Comparison of ENCODE assay signal across 20 cellular contexts in the genomic region with DNA sequence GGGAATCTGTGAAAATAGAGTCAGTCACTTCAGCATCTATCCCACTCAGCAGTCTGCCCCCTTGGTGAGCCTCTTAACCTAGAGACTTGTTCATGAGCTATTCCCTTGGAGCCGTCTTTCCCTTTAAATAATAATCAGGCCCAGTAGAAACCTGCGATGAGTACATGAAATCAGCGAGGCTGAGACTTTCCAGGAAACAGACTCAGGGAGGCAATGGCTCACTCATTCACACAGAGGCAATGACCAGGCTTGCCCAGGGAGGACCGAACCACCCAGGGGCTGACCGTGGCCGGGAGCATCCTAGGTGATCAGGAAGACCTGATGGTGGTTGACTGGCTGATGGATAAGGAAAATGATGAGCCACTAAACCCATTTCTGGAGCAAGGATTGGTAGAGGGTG.
DNase-seq lines count a peak whose midpoint lies in the region; ATAC-seq, FAIRE-seq and TF ChIP-seq lines count a peak whose summit lies in the region.
"Had no signal": no experiment of that assay in that cellular context is flagged by ENCODE, and none has a peak within 500 bp of the region (broad histone marks: within the 10 kb centered on the region; RNA-seq: fewer than 3 reads in every experiment).

No MANE protein-coding gene starts in this region.

- TF ChIP-seq POLR2A in H1 (IDR thresholded peaks at IDR 0.05; ENCODE audit: control extremely low read depth in 1 of 2, low read depth in 2 of 2, low read length in 2 of 2): no peak

- no peak overlapping the region for H4K5ac ChIP-seq in H1 (ENCODE audit: insufficient read length, low read depth, low read length)

- POLR2A ChIA-PET in H1 (lab: Charles Lee; ENCODE audit: partially characterized antibody): no interaction called here

- H2BK20ac ChIP-seq in H1 (ENCODE audit: low read length): no peak overlapping the region

- no peak overlapping the region for H2AK5ac ChIP-seq in H1 (ENCODE audit: low read depth, low read length)

- no peak overlapping the region for H2BK12ac ChIP-seq in H1 (ENCODE audit: low read depth, low read length)

- H2BK5ac ChIP-seq in H1 (ENCODE audit: low read depth, low read length): no peak overlapping the region

- no peak overlapping the region for H2BK120ac ChIP-seq in H1 (replicated peaks; ENCODE audit: low read depth, low read length)

- H3K23me2 ChIP-seq in H1 (ENCODE audit: low read depth, low read length): no peaks in the 10 kb centered on the region

- H4K20me1 ChIP-seq in H1 (replicated peaks in 1 of 2; ENCODE audit: control insufficient read depth in 1 of 2, insufficient read depth in 2 of 2, low read length in 2 of 2): no peaks in the 10 kb centered on the region

- H3K14ac ChIP-seq in H1 (ENCODE audit: insufficient read length): no peak overlapping the region

- ATAC-seq in mucosa of descending colon (peak; percentile 23), GM19351 (IDR thresholded peaks at IDR 0.05; ENCODE audit: unreplicated experiment) (no peak)
- ATAC-seq: A549; CD8-positive, alpha-beta T cell had no signal

- CTCF ChIA-PET in H1 (lab: Charles Lee; ENCODE audit: partially characterized antibody): interaction anchor here (1.4 kb wide), 1 partner anchor 138 kb away, joined by 6 read pairs; no protein-coding TSS in a partner anchor

- H3K27me3 ChIP-seq in H1 (replicated peaks in 1 of 4; ENCODE audit: control insufficient read depth in 3 of 4, extremely low read depth in 1 of 4, insufficient read depth in 3 of 4, low read length in 3 of 4): no peaks in the 10 kb centered on the region
- H3K27me3 ChIP-seq: BE2C had no signal

- no peaks in the 10 kb centered on the region for H3K4me1 ChIP-seq in H1 (replicated peaks in 1 of 4; ENCODE audit: control insufficient read depth in 3 of 4, insufficient read depth in 4 of 4, low read length in 3 of 4)
- peaks cover 5% of the 10 kb centered on the region for H3K4me1 ChIP-seq in mucosa of descending colon (ENCODE audit: low read depth)
- H3K4me1 ChIP-seq: A549, BE2C had no signal

- no peaks in the 10 kb centered on the region for H3K36me3 ChIP-seq in H1 (ENCODE audit: control insufficient read depth in 2 of 4, insufficient read depth in 4 of 4, low read length in 3 of 4)
- H3K36me3 ChIP-seq in mucosa of descending colon (ENCODE audit: low read depth): no peaks in the 10 kb centered on the region
- H3K36me3 ChIP-seq: BE2C had no signal

- no peak for DNase-seq in H1 (ENCODE audit: low read depth in 1 of 2, low spot score in 2 of 2)
- peak; percentile 55 for DNase-seq in epithelial cell of proximal tubule (ENCODE audit: low read depth)
- DNase-seq in mucosa of descending colon: no peak
- DNase-seq in renal cortical epithelial cell (ENCODE audit: low read depth): peak; percentile 46
- no peak for DNase-seq in HUDEP-2 (lab: John Stamatoyannopoulos, UW; ENCODE audit: unreplicated experiment in 76 of 76)
- no peak for DNase-seq in GM19238 (ENCODE audit: insufficient read length, low spot score)
- DNase-seq in NCI-H187 (lab: John Stamatoyannopoulos, UW): no peak
- DNase-seq: BE2C; CD8-positive, alpha-beta T cell; COR-L47; DMS153; DND-41; GDM1; HCEC 1CT had no signal

- H3K23ac ChIP-seq in H1 (ENCODE audit: insufficient read length): no peak overlapping the region

- no peak for TF ChIP-seq RAD21 in H1 (IDR thresholded peaks at IDR 0.05 in 1 of 2, conservative IDR thresholded peaks at IDR 0.05 in 1 of 2; ENCODE audit: low read depth in 2 of 2, low read length in 2 of 2)

- H3K27ac ChIP-seq in H1 (ENCODE audit: low read depth, low read length): no peak overlapping the region
- H3K27ac ChIP-seq: A549, HL-60 had no signal

- H4K8ac ChIP-seq in H1 (ENCODE audit: extremely low read depth, insufficient read depth, low read length): no peak overlapping the region

- H3K18ac ChIP-seq in H1 (ENCODE audit: extremely low read depth, low read length): no peak overlapping the region

- TF ChIP-seq EP300 in H1 (IDR thresholded peaks at IDR 0.05; ENCODE audit: borderline replicate concordance in 1 of 2, low read depth in 2 of 2, low read length in 2 of 2): no peak

- no peak overlapping the region for H2AFZ ChIP-seq in H1 (ENCODE audit: low read length)

- H3K79me2 ChIP-seq in H1 (ENCODE audit: control insufficient read depth in 1 of 2, insufficient read depth in 2 of 2, low read length in 2 of 2): no peaks in the 10 kb centered on the region

- intact Hi-C loops in mucosa of descending colon (cut with DNase I, micrococcal nuclease): no loop called here

- H2BK15ac ChIP-seq in H1 (ENCODE audit: low read length): 0 out of 2 replicates have a peak overlapping the region, but pooled peaks have one; percentile 1

- H4K91ac ChIP-seq in H1 (replicated peaks; ENCODE audit: insufficient read length, low read length): no peak overlapping the region

- H3K9ac ChIP-seq in H1 (replicated peaks in 1 of 4; ENCODE audit: extremely low read depth in 1 of 4, low read depth in 3 of 4, low read length in 3 of 4): no peak overlapping the region

- H3K4me3 ChIP-seq in H1 (ENCODE audit: extremely low read depth in 1 of 4, insufficient read depth in 2 of 4, low read depth in 3 of 4, low read length in 4 of 4): no peak overlapping the region
- H3K4me3 ChIP-seq in epithelial cell of proximal tubule (ENCODE audit: low read depth, low read length): no peak overlapping the region
- no peak overlapping the region for H3K4me3 ChIP-seq in mucosa of descending colon
- H3K4me3 ChIP-seq: A549 had no signal

- H3K79me1 ChIP-seq in H1 (ENCODE audit: low read depth, low read length): no peaks in the 10 kb centered on the region; the same call in 1 of the 2 replicates

- no peak overlapping the region for H3K4ac ChIP-seq in H1 (replicated peaks; ENCODE audit: insufficient read length, low read depth, low read length)

- TF ChIP-seq CTCF in H1 (IDR thresholded peaks at IDR 0.05; ENCODE audit: control extremely low read depth in 1 of 3, insufficient read depth in 1 of 3, low read depth in 1 of 3, low read length in 3 of 3): no peak
- no peak for TF ChIP-seq CTCF in epithelial cell of proximal tubule (conservative IDR thresholded peaks at IDR 0.05; ENCODE audit: low read depth, low read length)
- no peak for TF ChIP-seq CTCF in mucosa of descending colon (IDR thresholded peaks at IDR 0.05)

- 92% methylated on average over 6 of the region's 6 CpGs; no CpG with 5 or more reads in 1 of the 2 experiments for WGBS in H1 (ENCODE audit: extremely low coverage in 1 of 2, insufficient coverage in 1 of 2, insufficient read length in 1 of 2, insufficient replicate concordance in 2 of 2, low coverage in 1 of 2, low lambda C conversion rate in 2 of 2, missing lambda C conversion rate in 1 of 2), 2 experiments

- no peak overlapping the region for H3K56ac ChIP-seq in H1 (replicated peaks; ENCODE audit: insufficient read length, low read depth, low read length)

- H3K4me2 ChIP-seq in H1 (ENCODE audit: insufficient read depth in 1 of 2, low read depth in 2 of 2, low read length in 2 of 2): no peak overlapping the region
- H3K4me2 ChIP-seq: A549 had no signal

- no peaks in the 10 kb centered on the region for H3K9me3 ChIP-seq in H1 (ENCODE audit: insufficient read depth in 2 of 2, low read depth in 1 of 2, low read length in 1 of 2)
- H3K9me3 ChIP-seq in mucosa of descending colon: no peaks in the 10 kb centered on the region
- H3K9me3 ChIP-seq: A549, BE2C had no signal

- no peak for FAIRE-seq in H1 (lab: Jason Lieb, UNC)
- FAIRE-seq: A549, D721Med, GM12892, GM19239 had no signal

TF ChIP-seq in H1, 55 proteins besides CTCF, POLR2A, EP300 and RAD21:
- TF ChIP-seq SIN3A (conservative IDR thresholded peaks at IDR 0.05 in 1 of 2, IDR thresholded peaks at IDR 0.05 in 1 of 2; ENCODE audit: low read depth in 1 of 2, low read length in 2 of 2) (no peak), RBBP5 (IDR thresholded peaks at IDR 0.05; ENCODE audit: borderline replicate concordance, low read depth, low read length) (no peak), EGR1 (IDR thresholded peaks at IDR 0.05; ENCODE audit: borderline replicate concordance, low read depth, low read length) (no peak), POLR2AphosphoS5 (IDR thresholded peaks at IDR 0.05; ENCODE audit: low read depth, low read length) (no peak), ZNF274 (IDR thresholded peaks at IDR 0.05; ENCODE audit: borderline replicate concordance, extremely low read depth, low read length) (no peak), GABPA (IDR thresholded peaks at IDR 0.05; ENCODE audit: borderline replicate concordance, insufficient read depth, low read length) (no peak), CREB1 (IDR thresholded peaks at IDR 0.05) (no peak), CBX8 (IDR thresholded peaks at IDR 0.05; ENCODE audit: borderline replicate concordance, low read depth, low read length) (no peak), RXRA (IDR thresholded peaks at IDR 0.05; ENCODE audit: insufficient read depth, low read depth, low read length) (no peak), KDM1A (IDR thresholded peaks at IDR 0.05; ENCODE audit: borderline replicate concordance, low read length) (no peak), SP4 (IDR thresholded peaks at IDR 0.05; ENCODE audit: low read length) (no peak), CHD2 (IDR thresholded peaks at IDR 0.05; ENCODE audit: low read length) (no peak)
- TF ChIP-seq, protein P1, sequence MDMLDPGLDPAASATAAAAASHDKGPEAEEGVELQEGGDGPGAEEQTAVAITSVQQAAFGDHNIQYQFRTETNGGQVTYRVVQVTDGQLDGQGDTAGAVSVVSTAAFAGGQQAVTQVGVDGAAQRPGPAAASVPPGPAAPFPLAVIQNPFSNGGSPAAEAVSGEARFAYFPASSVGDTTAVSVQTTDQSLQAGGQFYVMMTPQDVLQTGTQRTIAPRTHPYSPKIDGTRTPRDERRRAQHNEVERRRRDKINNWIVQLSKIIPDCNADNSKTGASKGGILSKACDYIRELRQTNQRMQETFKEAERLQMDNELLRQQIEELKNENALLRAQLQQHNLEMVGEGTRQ (IDR thresholded peaks at IDR 0.05; ENCODE audit: low read length): no peak

Comparison
In these comparisons a context has a peak if more than half of its experiments do, and no peak if none do; other contexts are left out.
1. DNase-seq: peak in epithelial cell of proximal tubule (single experiment) and renal cortical epithelial cell (single experiment); none in H1 (0 of 2), mucosa of descending colon (0 of 3), HUDEP-2 (0 of 76), GM19238 (single experiment) and NCI-H187 (0 of 2).